Comparison of ENCODE assay signal across 25 cellular contexts in the genomic region with DNA sequence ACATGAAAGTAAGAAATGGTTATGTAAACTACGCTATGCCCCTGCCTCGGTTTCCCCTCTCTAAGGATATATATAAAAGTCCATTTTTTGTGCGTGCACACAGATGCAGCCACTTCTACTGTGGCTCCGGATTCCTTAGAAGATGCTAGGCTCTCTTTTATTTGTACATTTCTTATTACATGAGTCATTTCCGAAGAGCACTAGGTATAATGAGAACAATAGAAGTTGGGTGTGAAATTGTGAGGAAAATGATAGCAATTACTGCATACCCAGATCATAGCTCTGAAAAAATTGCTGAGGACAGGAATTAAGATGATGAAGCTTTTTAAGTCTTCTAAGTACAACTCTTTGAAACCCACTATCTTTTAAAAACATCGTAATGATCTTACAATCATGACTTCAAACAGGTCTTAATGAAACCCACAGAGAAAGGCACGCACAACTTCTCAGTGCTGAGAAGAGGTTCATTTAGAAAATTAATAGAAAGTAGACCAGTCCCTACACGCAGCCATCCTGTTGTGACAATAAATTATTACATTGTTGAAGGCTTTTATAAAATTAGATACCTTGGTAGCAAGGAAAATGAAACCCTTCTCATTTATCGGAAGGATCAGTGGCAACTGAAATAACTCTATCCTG.
"Had no signal": no experiment of that assay in that cellular context is flagged by ENCODE, and none has a peak within 500 bp of the region (broad histone marks: within the 10 kb centered on the region; RNA-seq: fewer than 3 reads in every experiment).

No MANE protein-coding gene starts in this region.

- H3K27me3 ChIP-seq: body of pancreas, esophagus squamous epithelium, testis had no signal

- DNase-seq: activated CD4-positive, alpha-beta T cell treated with anti-CD3 and anti-CD28 coated beads for 36 hours; activated CD4-positive, alpha-beta T cell treated with anti-CD3 and anti-CD28 coated beads, Interleukin-2, amount 50 U/mL, for 4 hours; activated CD4-positive, CD25-positive, alpha-beta regulatory T cell; activated CD8-positive, alpha-beta memory T cell treated with anti-CD3 and anti-CD28 coated beads for 24 hours; activated effector memory CD4-positive, alpha-beta T cell treated with anti-CD3 and anti-CD28 coated beads, Interleukin-2, amount 50 U/mL, for 16 hours; activated naive CD4-positive, alpha-beta T cell treated with anti-CD3 and anti-CD28 coated beads for 36 hours; activated naive CD8-positive, alpha-beta T cell treated with anti-CD3 and anti-CD28 coated beads for 36 hours; activated T-cell treated with anti-CD3 and anti-CD28 coated beads, Interleukin-2, amount 50 U/mL, for 1 hour; adrenal gland; aorta; body of pancreas; esophagus squamous epithelium; left ventricle myocardium superior; natural killer cell; right lobe of liver; stimulated activated CD4-positive, alpha-beta T cell treated with anti-CD3 and anti-CD28 coated beads, Interleukin-12 subunit alpha, Interleukin-12 subunit beta, amount 100 ng/mL, for 4 hours; stimulated activated CD4-positive, alpha-beta T cell treated with anti-CD3 and anti-CD28 coated beads, Interleukin-4, amount 100 ng/mL, for 1 hour; stimulated activated naive CD8-positive, alpha-beta T cell treated with anti-CD3 and anti-CD28 coated beads, Interleukin-15, Interleukin-2, amounts not matched to agents 100 U/mL and 50 U/mL, for 24 hours; T-helper 1 cell; testis; transverse colon had no signal

- H3K27ac ChIP-seq: adrenal gland, body of pancreas, right lobe of liver, testis, transverse colon had no signal

- H3K4me3 ChIP-seq: adrenal gland, body of pancreas, esophagus squamous epithelium, right lobe of liver, testis, transverse colon had no signal

- FAIRE-seq: endothelial cell of umbilical vein, frontal cortex, islet of Langerhans, urothelium cell line had no signal

- H3K36me3 ChIP-seq: adrenal gland, esophagus squamous epithelium, right lobe of liver, transverse colon had no signal

- H3K9me3 ChIP-seq: adrenal gland, body of pancreas, esophagus squamous epithelium, right lobe of liver, testis, transverse colon had no signal
